ENCODE assay signal across 18 cellular contexts in genomic region chr19:7370546-7370945, GRCh38.
"Had no signal": no experiment of that assay in that cellular context is flagged by ENCODE, and none has a peak within 500 bp of the region (broad histone marks: within the 10 kb centered on the region; RNA-seq: fewer than 3 reads in every experiment).

No MANE protein-coding gene starts in this region.

- H3K27me3 ChIP-seq: colonic mucosa, dorsolateral prefrontal cortex, gastrocnemius medialis, tibial artery had no signal

- H3K9me3 ChIP-seq: colonic mucosa, gastrocnemius medialis, psoas muscle, tibial artery had no signal

- H3K9ac ChIP-seq: parathyroid adenoma had no signal

- H3K4me3 Mint-ChIP-seq: mesothelial cell of epicardium, naive B cell, nephron progenitor cell had no signal

- H3K9me3 Mint-ChIP-seq: mesothelial cell of epicardium, nephron progenitor cell had no signal

- DNase-seq: caudate nucleus; colonic mucosa; dorsolateral prefrontal cortex; effector CD8-positive, alpha-beta T cell; gastrocnemius medialis; glutamatergic neuron; islet precursor cell; naive B cell; nephron progenitor cell; stimulated activated naive CD8-positive, alpha-beta T cell treated with anti-CD3 and anti-CD28 coated beads, Interleukin-15, Interleukin-2, amounts not matched to agents 100 U/mL and 50 U/mL, for 24 hours; tibial artery had no signal

- ATAC-seq: esophagus mucosa; gastrocnemius medialis; left lobe of liver; psoas muscle; sciatic nerve; stimulated activated naive CD8-positive, alpha-beta T cell treated with anti-CD3 and anti-CD28 coated beads, Interleukin-15, Interleukin-2, amounts not matched to agents 100 U/mL and 50 U/mL, for 24 hours had no signal

- H2AFZ ChIP-seq: parathyroid adenoma had no signal

- H3K27ac Mint-ChIP-seq: mesothelial cell of epicardium, nephron progenitor cell had no signal

- H3K27ac ChIP-seq: colonic mucosa, dorsolateral prefrontal cortex, gastrocnemius medialis, parathyroid adenoma, psoas muscle, skin epidermis, tibial artery had no signal

- H3K4me3 ChIP-seq: colonic mucosa, dorsolateral prefrontal cortex, gastrocnemius medialis, psoas muscle, skin epidermis, tibial artery had no signal

- H3K36me3 ChIP-seq: colonic mucosa, gastrocnemius medialis, tibial artery had no signal

- H3K4me1 ChIP-seq: colonic mucosa, gastrocnemius medialis, parathyroid adenoma, psoas muscle had no signal

- H3K27me3 Mint-ChIP-seq: naive B cell had no signal
